Comparison of ENCODE assay signal across 18 cellular contexts in the genomic region with DNA sequence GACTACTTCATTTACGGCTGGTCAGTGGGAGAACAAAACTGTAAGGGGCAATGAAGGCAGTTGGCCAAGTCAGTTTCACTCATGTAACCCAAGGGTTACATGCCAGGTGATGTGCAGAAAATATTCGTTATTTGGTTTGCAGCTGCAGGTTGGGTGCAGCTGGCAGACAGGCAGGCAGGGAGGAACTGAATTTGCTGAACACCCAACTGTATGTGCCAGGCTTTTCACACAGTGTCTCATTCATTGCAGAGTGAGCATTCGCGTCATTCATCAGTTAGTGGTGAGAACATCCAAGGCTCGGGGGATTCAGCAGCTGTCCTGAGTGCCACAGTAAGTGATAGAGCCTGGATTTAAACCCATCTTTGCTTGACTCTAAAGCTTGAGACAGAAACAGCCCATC. TPM values are rescaled to one million over a fixed set of nuclear protein-coding genes. Genes with fewer than 3 reads are reported as not detected.
A peak's percentile ranks its signal among the peaks of the same experiment; 100 is the strongest.
DNase-seq lines count a peak whose midpoint lies in the region; ATAC-seq lines count a peak whose summit lies in the region.
"Had no signal": no experiment of that assay in that cellular context is flagged by ENCODE, and none has a peak within 500 bp of the region (broad histone marks: within the 10 kb centered on the region; RNA-seq: fewer than 3 reads in every experiment).

No MANE protein-coding gene starts in this region.

- no peak for ATAC-seq in activated naive CD8-positive, alpha-beta T cell treated with anti-CD3 and anti-CD28 coated beads, Interleukin-2, amount 50 U/mL, for 24 hours
- no peak for ATAC-seq in HG02981 (IDR thresholded peaks at IDR 0.05; ENCODE audit: unreplicated experiment)

- no peak overlapping the region for H3K27ac Mint-ChIP-seq in activated naive CD8-positive, alpha-beta T cell treated with anti-CD3 and anti-CD28 coated beads, Interleukin-2, amount 50 U/mL, for 24 hours

- H3K9me3 Mint-ChIP-seq in activated naive CD8-positive, alpha-beta T cell treated with anti-CD3 and anti-CD28 coated beads, Interleukin-2, amount 50 U/mL, for 24 hours, result peaks cover 7% of the 10 kb centered on the region

- H3K4me3 Mint-ChIP-seq in activated naive CD8-positive, alpha-beta T cell treated with anti-CD3 and anti-CD28 coated beads, Interleukin-2, amount 50 U/mL, for 24 hours, result no peak overlapping the region
- H3K4me3 Mint-ChIP-seq: CD8-positive, alpha-beta memory T cell had no signal

- H3K4me3 ChIP-seq in Jurkat, Clone E6-1 (ENCODE audit: low read length), result no peak overlapping the region
- H3K4me3 ChIP-seq: HAP-1 had no signal

- peaks cover 6% of the 10 kb centered on the region for H3K27me3 Mint-ChIP-seq in activated naive CD8-positive, alpha-beta T cell treated with anti-CD3 and anti-CD28 coated beads, Interleukin-2, amount 50 U/mL, for 24 hours

- H3K36me3 Mint-ChIP-seq in activated naive CD8-positive, alpha-beta T cell treated with anti-CD3 and anti-CD28 coated beads, Interleukin-2, amount 50 U/mL, for 24 hours (ENCODE audit: low read depth), result no peaks in the 10 kb centered on the region

- no peaks in the 10 kb centered on the region for H3K4me1 Mint-ChIP-seq in activated naive CD8-positive, alpha-beta T cell treated with anti-CD3 and anti-CD28 coated beads, Interleukin-2, amount 50 U/mL, for 24 hours
- H3K4me1 Mint-ChIP-seq: CD8-positive, alpha-beta memory T cell had no signal

- peak; percentile 88 for DNase-seq in Jurkat, Clone E6-1 (ENCODE audit: low read depth, low spot score)
- DNase-seq in SHP77 (lab: John Stamatoyannopoulos, UW) (peak; percentile 42 to 57), hippocampal formation (lab: John Stamatoyannopoulos, UW) (peak; percentile 7 to 55), putamen (ENCODE audit: low spot score) (peak; percentile 40), mesenteric fat pad (ENCODE audit: low spot score) (no peak)
- no peak for DNase-seq in activated CD4-positive, CD25-positive, alpha-beta regulatory T cell (lab: John Stamatoyannopoulos, UW)
- no peak for DNase-seq in activated naive CD8-positive, alpha-beta T cell treated with anti-CD3 and anti-CD28 coated beads, Interleukin-2, amount 50 U/mL, for 24 hours
- DNase-seq: BE2C; CD8-positive, alpha-beta memory T cell; DMS79 treated with DMSO at 0.1 percent for 48 hours; KG1; NCI-H1092 treated with DMSO at 0.1 percent for 48 hours; NCI-H1694 treated with DMSO at 0.1 percent for 48 hours; NCI-H2107; NCI-H345; NCI-H69 had no signal

RNA-seq across cellular contexts. Expression of gene ABCC6, which starts 59.7 kb away (rescaled TPM):
- not detected for polyA plus RNA-seq in Jurkat, Clone E6-1 (2012; ENCODE audit: insufficient read depth, insufficient read length)
- 6.9 TPM for total RNA-seq in mesenteric fat pad
- total RNA-seq: CD8-positive, alpha-beta memory T cell had no signal

Comparison
In these comparisons a context has a peak if more than half of its experiments do, and no peak if none do; other contexts are left out.
1. DNase-seq: peak in Jurkat, Clone E6-1 (single experiment), SHP77 (2 of 2), hippocampal formation (2 of 2) and putamen (single experiment); none in mesenteric fat pad (single experiment), activated CD4-positive, CD25-positive, alpha-beta regulatory T cell (0 of 4) and activated naive CD8-positive, alpha-beta T cell treated with anti-CD3 and anti-CD28 coated beads, Interleukin-2, amount 50 U/mL, for 24 hours (single experiment).